33 cellular contexts compared by ENCODE assay signal in the genomic region with DNA sequence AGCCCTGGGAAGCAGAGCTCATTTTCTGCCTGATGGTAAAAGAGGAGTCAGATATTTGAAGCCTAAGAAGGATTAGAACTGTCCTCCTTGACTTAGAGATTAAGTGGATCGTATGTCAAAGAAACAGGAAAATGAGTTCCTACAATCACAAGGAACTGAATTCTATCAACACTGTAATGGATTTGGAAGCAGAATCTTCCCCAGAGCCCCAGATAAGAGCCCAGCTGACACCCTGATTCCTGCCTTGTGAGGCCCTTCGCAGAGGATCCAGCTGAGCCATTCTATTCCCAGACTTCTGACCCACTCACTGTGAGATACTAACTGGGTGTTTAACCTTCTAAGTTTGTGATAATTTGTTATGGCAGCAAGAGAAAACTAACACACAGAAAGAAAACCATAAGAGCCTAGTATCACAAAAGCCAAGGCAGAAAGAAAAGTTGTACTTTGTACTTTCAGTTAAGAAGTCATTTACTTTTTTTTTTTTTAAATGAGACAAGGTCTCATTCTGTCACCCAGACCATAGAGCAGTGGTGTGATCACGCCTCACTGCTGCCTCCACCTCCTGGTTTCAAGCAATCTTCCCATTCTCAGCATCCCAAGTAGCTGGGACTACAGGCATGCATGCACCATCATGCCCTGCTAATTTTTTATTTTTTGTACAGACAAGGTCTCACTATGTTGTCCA.
"Had no signal": no experiment of that assay in that cellular context is flagged by ENCODE, and none has a peak within 500 bp of the region (broad histone marks: within the 10 kb centered on the region; RNA-seq: fewer than 3 reads in every experiment).

No MANE protein-coding gene starts in this region.

- H3K4me1 Mint-ChIP-seq: activated CD4-positive, alpha-beta T cell treated with anti-CD3 and anti-CD28 coated beads for 36 hours; neural crest cell; stimulated activated naive CD8-positive, alpha-beta T cell treated with anti-CD3 and anti-CD28 coated beads, Interleukin-15, amount 100 ng/mL, for 72 hours had no signal

- H3K36me3 Mint-ChIP-seq: activated naive CD8-positive, alpha-beta T cell; stimulated activated memory B cell treated with anti-CD40 and anti-IgM and Interleukin-4, amounts not matched to agents 10 μg/mL and 1 μg/mL and 100 μg/mL, for 72 hours had no signal

- H3K79me2 ChIP-seq: parathyroid adenoma had no signal

- H3K4me1 ChIP-seq: body of pancreas, gastrocnemius medialis, parathyroid adenoma, psoas muscle, sigmoid colon, thyroid gland had no signal

- H3K4me3 ChIP-seq: body of pancreas, coronary artery, dorsolateral prefrontal cortex, gastrocnemius medialis, psoas muscle, sigmoid colon, smooth muscle cell, thyroid gland had no signal

- ATAC-seq: activated CD4-positive, alpha-beta T cell treated with anti-CD3 and anti-CD28 coated beads for 36 hours; body of pancreas; gastrocnemius medialis; left ventricle myocardium superior; naive thymus-derived CD8-positive, alpha-beta T cell; psoas muscle; stimulated activated memory B cell treated with anti-CD40 and anti-IgM and Interleukin-4, amounts not matched to agents 10 μg/mL and 1 μg/mL and 100 μg/mL, for 72 hours; stimulated activated naive CD8-positive, alpha-beta T cell treated with anti-CD3 and anti-CD28 coated beads, Interleukin-15, amount 100 ng/mL, for 72 hours had no signal

- H3K4me3 Mint-ChIP-seq: activated CD4-positive, alpha-beta T cell treated with anti-CD3 and anti-CD28 coated beads for 36 hours; activated naive CD8-positive, alpha-beta T cell; naive thymus-derived CD8-positive, alpha-beta T cell; neural crest cell; stimulated activated memory B cell treated with anti-CD40 and anti-IgM and Interleukin-4, amounts not matched to agents 10 μg/mL and 1 μg/mL and 100 μg/mL, for 72 hours; stimulated activated naive CD8-positive, alpha-beta T cell treated with anti-CD3 and anti-CD28 coated beads, Interleukin-15, amount 100 ng/mL, for 72 hours had no signal

- H3K4me2 ChIP-seq: smooth muscle cell had no signal

- H3K36me3 ChIP-seq: gastrocnemius medialis, sigmoid colon, thyroid gland had no signal

- H3K27ac Mint-ChIP-seq: activated CD4-positive, alpha-beta T cell treated with anti-CD3 and anti-CD28 coated beads for 36 hours; activated naive CD8-positive, alpha-beta T cell; naive thymus-derived CD8-positive, alpha-beta T cell; stimulated activated memory B cell treated with anti-CD40 and anti-IgM and Interleukin-4, amounts not matched to agents 10 μg/mL and 1 μg/mL and 100 μg/mL, for 72 hours; stimulated activated naive CD8-positive, alpha-beta T cell treated with anti-CD3 and anti-CD28 coated beads, Interleukin-15, amount 100 ng/mL, for 72 hours had no signal

- DNase-seq: activated CD4-positive, alpha-beta T cell treated with anti-CD3 and anti-CD28 coated beads for 36 hours; activated CD4-positive, CD25-positive, alpha-beta regulatory T cell; activated effector memory CD4-positive, alpha-beta T cell treated with Interleukin-2 at 50 U/mL for 16 hours; activated naive CD4-positive, alpha-beta T cell treated with Interleukin-2 at 50 U/mL for 16 hours; activated T-cell treated with anti-CD3 and anti-CD28 coated beads for 4 hours; aorta; body of pancreas; cerebellar nuclear complex; dorsolateral prefrontal cortex; effector memory CD4-positive, alpha-beta T cell; erythroblast; gastrocnemius medialis; glutamatergic neuron; islet precursor cell; left ventricle myocardium superior; mammary epithelial cell; midbrain; naive thymus-derived CD8-positive, alpha-beta T cell; occipital lobe; psoas muscle; sigmoid colon; stimulated activated CD4-positive, alpha-beta T cell treated with anti-CD3 and anti-CD28 coated beads, Interleukin-1b, Interleukin-23, amount 100 ng/mL, for 48 hours; stimulated activated CD4-positive, alpha-beta T cell treated with anti-CD3 and anti-CD28 coated beads, Interleukin-4, amount 100 ng/mL, for 4 hours; stimulated activated CD8-positive, alpha-beta memory T cell treated with anti-CD3 and anti-CD28 coated beads, Interleukin-4, amount 100 ng/mL, for 48 hours; stimulated activated naive CD8-positive, alpha-beta T cell treated with anti-CD3 and anti-CD28 coated beads, Interleukin-15, amount 100 ng/mL, for 72 hours; substantia nigra; thyroid gland had no signal

- H3K27ac ChIP-seq: body of pancreas, coronary artery, dorsolateral prefrontal cortex, gastrocnemius medialis, parathyroid adenoma, psoas muscle, sigmoid colon, thyroid gland had no signal

- H3K9me3 Mint-ChIP-seq: naive thymus-derived CD8-positive, alpha-beta T cell; neural crest cell; stimulated activated memory B cell treated with anti-CD40 and anti-IgM and Interleukin-4, amounts not matched to agents 10 μg/mL and 1 μg/mL and 100 μg/mL, for 72 hours; stimulated activated naive CD8-positive, alpha-beta T cell treated with anti-CD3 and anti-CD28 coated beads, Interleukin-15, amount 100 ng/mL, for 72 hours had no signal

- H3K27me3 Mint-ChIP-seq: activated CD4-positive, alpha-beta T cell treated with anti-CD3 and anti-CD28 coated beads for 36 hours; activated naive CD8-positive, alpha-beta T cell; naive thymus-derived CD8-positive, alpha-beta T cell; stimulated activated memory B cell treated with anti-CD40 and anti-IgM and Interleukin-4, amounts not matched to agents 10 μg/mL and 1 μg/mL and 100 μg/mL, for 72 hours; stimulated activated naive CD8-positive, alpha-beta T cell treated with anti-CD3 and anti-CD28 coated beads, Interleukin-15, amount 100 ng/mL, for 72 hours had no signal

- H3K27me3 ChIP-seq: body of pancreas, dorsolateral prefrontal cortex, gastrocnemius medialis, sigmoid colon, thyroid gland had no signal

- H3K9ac ChIP-seq: parathyroid adenoma had no signal
